25 cellular contexts compared by ENCODE assay signal in the genomic region with DNA sequence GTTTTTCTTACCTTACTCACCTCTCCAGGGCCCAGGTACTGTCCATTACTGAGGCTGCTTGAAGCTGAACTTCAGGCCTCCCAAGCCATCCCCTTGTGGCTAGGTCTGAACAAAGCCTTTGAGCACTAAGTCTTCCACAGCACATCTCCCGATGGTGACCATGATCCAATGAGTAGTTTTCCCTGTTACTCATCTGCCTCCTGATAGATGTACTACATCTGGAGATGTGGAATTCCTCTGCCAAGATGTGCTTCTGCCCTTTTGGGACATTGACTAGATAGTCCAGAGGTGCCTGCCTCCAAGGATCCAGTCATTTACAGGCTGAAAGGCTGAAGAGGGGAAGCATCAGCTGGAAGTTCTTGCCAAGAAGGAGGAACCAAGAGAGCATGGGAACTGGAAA. TPM values are rescaled to one million over a fixed set of nuclear protein-coding genes. Genes with fewer than 3 reads are reported as not detected.
DNase-seq lines count a peak whose midpoint lies in the region; ATAC-seq and TF ChIP-seq lines count a peak whose summit lies in the region.
"Had no signal": no experiment of that assay in that cellular context is flagged by ENCODE, and none has a peak within 500 bp of the region (broad histone marks: within the 10 kb centered on the region; RNA-seq: fewer than 3 reads in every experiment).

No MANE protein-coding gene starts in this region.

- H3K4me3 Mint-ChIP-seq in GM23338 (no peak overlapping the region), memory B cell (no peak overlapping the region)
- H3K4me3 Mint-ChIP-seq: HFFc6 had no signal

- no peak overlapping the region for H3K4me2 ChIP-seq in GM23338

- no peaks in the 10 kb centered on the region for H3K9me3 ChIP-seq in RWPE2 (ENCODE audit: severe bottlenecking)
- H3K9me3 ChIP-seq: MG63 had no signal

- H3K4me1 ChIP-seq in GM23338 (ENCODE audit: insufficient read depth) (peaks cover 17% of the 10 kb centered on the region), RWPE2 (ENCODE audit: insufficient read depth, poor library complexity, severe bottlenecking) (peaks cover 5% of the 10 kb centered on the region)

- H3K9me2 ChIP-seq in GM23338 (ENCODE audit: insufficient read depth) = no peaks in the 10 kb centered on the region

- H3K27me3 Mint-ChIP-seq in GM23338 (ENCODE audit: insufficient read depth, low read depth, poor library complexity) = peaks cover 3% of the 10 kb centered on the region
- peaks cover 2% of the 10 kb centered on the region for H3K27me3 Mint-ChIP-seq in memory B cell

- H3K4me3 ChIP-seq in GM23338 (no peak overlapping the region), RWPE2 (ENCODE audit: severe bottlenecking) (no peak overlapping the region)
- H3K4me3 ChIP-seq: GM12878, MG63 had no signal

- no peaks in the 10 kb centered on the region for H3K36me3 Mint-ChIP-seq in GM23338 (ENCODE audit: low read depth)
- H3K36me3 Mint-ChIP-seq in memory B cell = no peaks in the 10 kb centered on the region

- H3K9me3 Mint-ChIP-seq in GM23338 = no peaks in the 10 kb centered on the region; the same call in 2 of the 3 replicates
- no peaks in the 10 kb centered on the region for H3K9me3 Mint-ChIP-seq in memory B cell

- H3K27me3 ChIP-seq in GM23338 (ENCODE audit: insufficient read depth) (no peaks in the 10 kb centered on the region), RWPE2 (ENCODE audit: insufficient read depth, poor library complexity, severe bottlenecking) (no peaks in the 10 kb centered on the region)
- H3K27me3 ChIP-seq: MG63 had no signal

- H3F3A ChIP-seq in GM23338 (replicated peaks; ENCODE audit: low read depth) = no peaks in the 10 kb centered on the region

- peaks cover 15% of the 10 kb centered on the region; the same call in 2 of the 3 replicates for H3K4me1 Mint-ChIP-seq in GM23338
- peaks cover 3% of the 10 kb centered on the region for H3K4me1 Mint-ChIP-seq in memory B cell

- H3K79me2 ChIP-seq in GM23338 (replicated peaks; ENCODE audit: insufficient read depth) = no peaks in the 10 kb centered on the region

- H3K36me3 ChIP-seq in GM23338 (ENCODE audit: insufficient read depth) = no peaks in the 10 kb centered on the region
- H3K36me3 ChIP-seq in RWPE2 (ENCODE audit: low read depth) = no peaks in the 10 kb centered on the region
- H3K36me3 ChIP-seq: MG63 had no signal

- no peak for TF ChIP-seq CTCF in GM23338 (conservative IDR thresholded peaks at IDR 0.05; ENCODE audit: low read depth in 2 of 2)
- no peak for TF ChIP-seq CTCF in RWPE2 (IDR thresholded peaks at IDR 0.05; ENCODE audit: poor library complexity, severe bottlenecking)
- no peak for TF ChIP-seq CTCF in GM10266 (IDR thresholded peaks at IDR 0.05; ENCODE audit: control insufficient read depth, insufficient read depth, low read depth, missing control alignments)

- peak overlapping the region; percentile 23; the same call in 1 of the 2 replicates for H2AFZ ChIP-seq in GM23338

- no peaks in the 10 kb centered on the region for H4K20me1 ChIP-seq in GM23338 (replicated peaks; ENCODE audit: insufficient read depth)

- DNase-seq in GM23338 (ENCODE audit: low spot score) (no peak), RWPE2 (ENCODE audit: low spot score) (no peak), memory B cell (ENCODE audit: low spot score in 2 of 2) (no peak), GM10266 (ENCODE audit: extremely low spot score) (no peak), NOMO-1 treated with DMSO at 0.1 percent for 48 hours (lab: John Stamatoyannopoulos, UW; ENCODE audit: unreplicated experiment) (no peak), cerebellar nuclear complex (lab: John Stamatoyannopoulos, UW) (no peak), NCI-H446 treated with DMSO at 0.1 percent for 48 hours (lab: John Stamatoyannopoulos, UW) (no peak)
- DNase-seq: C1 segment of cervical spinal cord; Calu3; DMS53; H7; HFFc6; KG1; NCI-H1105 treated with DMSO at 0.1 percent for 48 hours; NCI-H146; NCI-H2029; NCI-H446; NCI-H526; NCI-H82; NK-92 treated with Interleukin-12 subunit alpha and Interleukin-12 subunit beta, amount 100 ng/mL, for 24 hours; RPMI8226; SHP77; T-helper 1 cell had no signal

- H3K27ac ChIP-seq in GM23338 (ENCODE audit: low read depth) = no peak overlapping the region
- no peak overlapping the region for H3K27ac ChIP-seq in RWPE2 (ENCODE audit: poor library complexity, severe bottlenecking)

- H3K27ac Mint-ChIP-seq in GM23338 (no peak overlapping the region), memory B cell (peak overlapping the region; percentile 19)
- H3K27ac Mint-ChIP-seq: HFFc6 had no signal

- ATAC-seq in GM23338 (no peak), RWPE2 (ENCODE audit: low read depth) (peak; percentile 40; the same call in 1 of the 3 replicates), memory B cell (ENCODE audit: low read depth) (no peak)
- ATAC-seq: GM12878 had no signal

TF ChIP-seq in GM23338, 12 proteins besides CTCF, POLR2A, EP300 and RAD21 (continues in another document):
- TF ChIP-seq NANOG (IDR thresholded peaks at IDR 0.05; ENCODE audit: borderline replicate concordance) (no peak), POLR2AphosphoS5 (IDR thresholded peaks at IDR 0.05; ENCODE audit: low read depth) (no peak), EZH2 (IDR thresholded peaks at IDR 0.05; ENCODE audit: low read depth, unreplicated experiment) (no peak), JUNB (IDR thresholded peaks at IDR 0.05; ENCODE audit: unreplicated experiment) (no peak), ZNF114 (CRISPR knock-in tag; IDR thresholded peaks at IDR 0.05) (no peak)
- TF ChIP-seq, protein P1, sequence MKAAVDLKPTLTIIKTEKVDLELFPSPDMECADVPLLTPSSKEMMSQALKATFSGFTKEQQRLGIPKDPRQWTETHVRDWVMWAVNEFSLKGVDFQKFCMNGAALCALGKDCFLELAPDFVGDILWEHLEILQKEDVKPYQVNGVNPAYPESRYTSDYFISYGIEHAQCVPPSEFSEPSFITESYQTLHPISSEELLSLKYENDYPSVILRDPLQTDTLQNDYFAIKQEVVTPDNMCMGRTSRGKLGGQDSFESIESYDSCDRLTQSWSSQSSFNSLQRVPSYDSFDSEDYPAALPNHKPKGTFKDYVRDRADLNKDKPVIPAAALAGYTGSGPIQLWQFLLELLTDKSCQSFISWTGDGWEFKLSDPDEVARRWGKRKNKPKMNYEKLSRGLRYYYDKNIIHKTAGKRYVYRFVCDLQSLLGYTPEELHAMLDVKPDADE (IDR thresholded peaks at IDR 0.05) = no peak
- TF ChIP-seq, protein P2, sequence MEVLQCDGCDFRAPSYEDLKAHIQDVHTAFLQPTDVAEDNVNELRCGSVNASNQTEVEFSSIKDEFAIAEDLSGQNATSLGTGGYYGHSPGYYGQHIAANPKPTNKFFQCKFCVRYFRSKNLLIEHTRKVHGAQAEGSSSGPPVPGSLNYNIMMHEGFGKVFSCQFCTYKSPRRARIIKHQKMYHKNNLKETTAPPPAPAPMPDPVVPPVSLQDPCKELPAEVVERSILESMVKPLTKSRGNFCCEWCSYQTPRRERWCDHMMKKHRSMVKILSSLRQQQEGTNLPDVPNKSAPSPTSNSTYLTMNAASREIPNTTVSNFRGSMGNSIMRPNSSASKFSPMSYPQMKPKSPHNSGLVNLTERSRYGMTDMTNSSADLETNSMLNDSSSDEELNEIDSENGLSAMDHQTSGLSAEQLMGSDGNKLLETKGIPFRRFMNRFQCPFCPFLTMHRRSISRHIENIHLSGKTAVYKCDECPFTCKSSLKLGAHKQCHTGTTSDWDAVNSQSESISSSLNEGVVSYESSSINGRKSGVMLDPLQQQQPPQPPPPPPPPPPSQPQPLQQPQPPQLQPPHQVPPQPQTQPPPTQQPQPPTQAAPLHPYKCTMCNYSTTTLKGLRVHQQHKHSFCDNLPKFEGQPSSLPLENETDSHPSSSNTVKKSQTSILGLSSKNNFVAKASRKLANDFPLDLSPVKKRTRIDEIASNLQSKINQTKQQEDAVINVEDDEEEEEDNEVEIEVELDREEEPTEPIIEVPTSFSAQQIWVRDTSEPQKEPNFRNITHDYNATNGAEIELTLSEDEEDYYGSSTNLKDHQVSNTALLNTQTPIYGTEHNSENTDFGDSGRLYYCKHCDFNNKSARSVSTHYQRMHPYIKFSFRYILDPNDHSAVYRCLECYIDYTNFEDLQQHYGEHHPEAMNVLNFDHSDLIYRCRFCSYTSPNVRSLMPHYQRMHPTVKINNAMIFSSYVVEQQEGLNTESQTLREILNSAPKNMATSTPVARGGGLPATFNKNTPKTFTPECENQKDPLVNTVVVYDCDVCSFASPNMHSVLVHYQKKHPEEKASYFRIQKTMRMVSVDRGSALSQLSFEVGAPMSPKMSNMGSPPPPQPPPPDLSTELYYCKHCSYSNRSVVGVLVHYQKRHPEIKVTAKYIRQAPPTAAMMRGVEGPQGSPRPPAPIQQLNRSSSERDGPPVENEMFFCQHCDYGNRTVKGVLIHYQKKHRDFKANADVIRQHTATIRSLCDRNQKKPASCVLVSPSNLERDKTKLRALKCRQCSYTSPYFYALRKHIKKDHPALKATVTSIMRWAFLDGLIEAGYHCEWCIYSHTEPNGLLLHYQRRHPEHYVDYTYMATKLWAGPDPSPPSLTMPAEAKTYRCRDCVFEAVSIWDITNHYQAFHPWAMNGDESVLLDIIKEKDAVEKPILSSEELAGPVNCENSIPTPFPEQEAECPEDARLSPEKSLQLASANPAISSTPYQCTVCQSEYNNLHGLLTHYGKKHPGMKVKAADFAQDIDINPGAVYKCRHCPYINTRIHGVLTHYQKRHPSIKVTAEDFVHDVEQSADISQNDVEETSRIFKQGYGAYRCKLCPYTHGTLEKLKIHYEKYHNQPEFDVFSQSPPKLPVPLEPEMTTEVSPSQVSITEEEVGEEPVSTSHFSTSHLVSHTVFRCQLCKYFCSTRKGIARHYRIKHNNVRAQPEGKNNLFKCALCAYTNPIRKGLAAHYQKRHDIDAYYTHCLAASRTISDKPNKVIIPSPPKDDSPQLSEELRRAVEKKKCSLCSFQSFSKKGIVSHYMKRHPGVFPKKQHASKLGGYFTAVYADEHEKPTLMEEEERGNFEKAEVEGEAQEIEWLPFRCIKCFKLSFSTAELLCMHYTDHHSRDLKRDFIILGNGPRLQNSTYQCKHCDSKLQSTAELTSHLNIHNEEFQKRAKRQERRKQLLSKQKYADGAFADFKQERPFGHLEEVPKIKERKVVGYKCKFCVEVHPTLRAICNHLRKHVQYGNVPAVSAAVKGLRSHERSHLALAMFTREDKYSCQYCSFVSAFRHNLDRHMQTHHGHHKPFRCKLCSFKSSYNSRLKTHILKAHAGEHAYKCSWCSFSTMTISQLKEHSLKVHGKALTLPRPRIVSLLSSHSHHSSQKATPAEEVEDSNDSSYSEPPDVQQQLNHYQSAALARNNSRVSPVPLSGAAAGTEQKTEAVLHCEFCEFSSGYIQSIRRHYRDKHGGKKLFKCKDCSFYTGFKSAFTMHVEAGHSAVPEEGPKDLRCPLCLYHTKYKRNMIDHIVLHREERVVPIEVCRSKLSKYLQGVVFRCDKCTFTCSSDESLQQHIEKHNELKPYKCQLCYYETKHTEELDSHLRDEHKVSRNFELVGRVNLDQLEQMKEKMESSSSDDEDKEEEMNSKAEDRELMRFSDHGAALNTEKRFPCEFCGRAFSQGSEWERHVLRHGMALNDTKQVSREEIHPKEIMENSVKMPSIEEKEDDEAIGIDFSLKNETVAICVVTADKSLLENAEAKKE (CRISPR knock-in tag; IDR thresholded peaks at IDR 0.05) = no peak

RNA-seq across cellular contexts. Expression of a gene that starts 28.9 kb away (rescaled TPM):
- total RNA-seq in GM23338 (2014; rRNA removed; shearing (Covaris generic)) = 3.3 and 8.8 TPM in 2 replicates
- 6.0 and 6.8 TPM in 2 replicates for polyA plus RNA-seq in GM23338 (2016; fragmentation: Nextera tagmentation; extraction: Ambion mirVana)

RNA-seq across cellular contexts. Expression of a gene that starts 37.8 kb away (rescaled TPM):
- 21.9 and 23.7 TPM in 2 replicates for total RNA-seq in GM23338 (2014; rRNA removed; shearing (Covaris generic))
- 7.6 and 9.0 TPM in 2 replicates for polyA plus RNA-seq in GM23338 (2016; fragmentation: Nextera tagmentation; extraction: Ambion mirVana)
